ENCODE assay signal across 13 cellular contexts in genomic region chr12:6116481-6117021, GRCh38. TPM values are rescaled to one million over a fixed set of nuclear protein-coding genes. Genes with fewer than 3 reads are reported as not detected.
DNase-seq lines count a peak whose midpoint lies in the region; ATAC-seq and TF ChIP-seq lines count a peak whose summit lies in the region.
"Had no signal": no experiment of that assay in that cellular context is flagged by ENCODE, and none has a peak within 500 bp of the region (broad histone marks: within the 10 kb centered on the region; RNA-seq: fewer than 3 reads in every experiment).

No MANE protein-coding gene starts in this region.

- H3K9me3 ChIP-seq in RWPE2 (ENCODE audit: severe bottlenecking) (no peaks in the 10 kb centered on the region), esophagus squamous epithelium (no peaks in the 10 kb centered on the region), mesodermal cell (ENCODE audit: control insufficient read depth, low read length) (no peaks in the 10 kb centered on the region)
- H3K9me3 ChIP-seq: tibial nerve had no signal

- DNase-seq in 8988T (peak; percentile 29), RWPE2 (ENCODE audit: low spot score) (no peak), esophagus squamous epithelium (lab: John Stamatoyannopoulos, UW) (no peak), dedifferentiated amniotic fluid mesenchymal stem cell (ENCODE audit: extremely low spot score) (no peak), foreskin fibroblast (no peak)
- no peak for DNase-seq in effector CD8-positive, alpha-beta T cell (lab: John Stamatoyannopoulos, UW)
- DNase-seq: activated naive CD4-positive, alpha-beta T cell treated with anti-CD3 and anti-CD28 coated beads, Interleukin-2, amount 50 U/mL, for 16 hours; glutamatergic neuron had no signal

- ATAC-seq in RWPE2 (ENCODE audit: low read depth) (peak; percentile 78), GM19455 (IDR thresholded peaks at IDR 0.05; ENCODE audit: unreplicated experiment) (no peak)

- no peak overlapping the region for H3K4me3 ChIP-seq in RWPE2 (ENCODE audit: severe bottlenecking)
- H3K4me3 ChIP-seq in esophagus squamous epithelium = peak overlapping the region in 1 of 4 donors; percentile 8
- no peak overlapping the region for H3K4me3 ChIP-seq in mesodermal cell (ENCODE audit: extremely low read depth, insufficient read depth, low read length, poor library complexity, severe bottlenecking)
- no peak overlapping the region for H3K4me3 ChIP-seq in foreskin fibroblast (ENCODE audit: low read depth in 1 of 2, low read length in 2 of 2)
- H3K4me3 ChIP-seq: skin epidermis, tibial nerve had no signal

- peak overlapping the region; percentile 25 for H3K27ac ChIP-seq in RWPE2 (ENCODE audit: poor library complexity, severe bottlenecking)
- H3K27ac ChIP-seq in esophagus squamous epithelium = peak overlapping the region in 3 of 4 donors; percentile 5 to 76 (median 70)
- peak overlapping the region; percentile 66 for H3K27ac ChIP-seq in mesodermal cell (ENCODE audit: low read depth, low read length, severe bottlenecking)

- intact Hi-C loops in esophagus squamous epithelium (cut with DNase I) = no loop called here

- H3K27me3 ChIP-seq in RWPE2 (ENCODE audit: insufficient read depth, poor library complexity, severe bottlenecking) (no peaks in the 10 kb centered on the region), esophagus squamous epithelium (no peaks in the 10 kb centered on the region)
- H3K27me3 ChIP-seq: tibial nerve had no signal

- WGBS in esophagus squamous epithelium, 2 donors = 81% methylated on average over 4 to 6 of the region's 14 CpGs
- WGBS in mesodermal cell (ENCODE audit: insufficient coverage in 2 of 2), 2 experiments = 83 to 86% methylated on average over 11 to 14 of the region's 14 CpGs

- peaks cover 9% of the 10 kb centered on the region for H3K4me1 ChIP-seq in RWPE2 (ENCODE audit: insufficient read depth, poor library complexity, severe bottlenecking)
- H3K4me1 ChIP-seq in esophagus squamous epithelium = peaks cover 0 to 14% (median 0%) of the 10 kb centered on the region in 3 donors
- H3K4me1 ChIP-seq in mesodermal cell (ENCODE audit: control insufficient read depth, insufficient read depth, low read length, poor library complexity, severe bottlenecking) = peaks cover 25% of the 10 kb centered on the region
- H3K4me1 ChIP-seq: tibial nerve had no signal

- TF ChIP-seq CTCF in RWPE2 (IDR thresholded peaks at IDR 0.05; ENCODE audit: poor library complexity, severe bottlenecking) (no peak), esophagus squamous epithelium (IDR thresholded peaks at IDR 0.05) (no peak), foreskin fibroblast (IDR thresholded peaks at IDR 0.05; ENCODE audit: low read depth, low read length) (no peak)

- TF ChIP-seq POLR2A in esophagus squamous epithelium (IDR thresholded peaks at IDR 0.05) = no peak

- H3K36me3 ChIP-seq in RWPE2 (ENCODE audit: low read depth) = no peaks in the 10 kb centered on the region
- no peaks in the 10 kb centered on the region for H3K36me3 ChIP-seq in esophagus squamous epithelium
- no peaks in the 10 kb centered on the region for H3K36me3 ChIP-seq in mesodermal cell (ENCODE audit: control insufficient read depth, insufficient read depth, low read length)
- H3K36me3 ChIP-seq: tibial nerve had no signal

RNA-seq across cellular contexts. Expression of gene VWF, which starts 7.9 kb away (rescaled TPM):
- total RNA-seq in esophagus squamous epithelium = 10 to 100 TPM; 21.1 to 92.5 (median 49.7) TPM
- 4.1 TPM for polyA plus RNA-seq in mesodermal cell (2013, experiment 1 of 2)
- 3.3 TPM for polyA plus RNA-seq in mesodermal cell (2013, experiment 2 of 2)
- total RNA-seq: A673 had no signal
